Comparison of ENCODE assay signal across 7 cellular contexts in the genomic region with DNA sequence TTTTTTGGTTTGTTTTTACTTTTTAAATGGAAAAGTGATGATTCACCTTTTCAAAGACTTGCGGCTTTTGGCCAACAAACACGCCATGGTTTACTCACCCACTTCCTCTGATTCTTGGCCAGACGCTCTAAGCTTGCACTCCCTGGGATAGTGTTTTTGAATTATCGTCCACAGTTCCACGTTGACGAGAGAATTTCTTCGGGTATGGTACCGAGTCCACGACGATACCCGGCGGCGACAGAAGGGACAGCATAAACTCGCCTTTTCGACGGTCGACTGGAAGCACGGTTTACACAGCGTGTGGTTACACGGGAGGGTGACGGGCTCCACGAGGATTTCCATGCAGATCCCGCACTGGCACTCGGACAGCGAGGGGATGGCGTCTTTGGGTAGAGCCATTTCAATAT. TPM values are rescaled to one million over a fixed set of nuclear protein-coding genes. Genes with fewer than 3 reads are reported as not detected.
DNase-seq lines count a peak whose midpoint lies in the region; ATAC-seq, FAIRE-seq and TF ChIP-seq lines count a peak whose summit lies in the region.

No MANE protein-coding gene starts in this region.

- DNase-seq in GM12892 (ENCODE audit: insufficient read length) (peak; percentile 14), NOMO-1 treated with DMSO at 0.1 percent for 48 hours (lab: John Stamatoyannopoulos, UW; ENCODE audit: unreplicated experiment) (peak; percentile 71), activated T-cell treated with anti-CD3 and anti-CD28 coated beads for 24 hours (ENCODE audit: low read depth) (peak; percentile 52), epithelial cell of proximal tubule (ENCODE audit: low read depth) (no peak), mucosa of gallbladder (ENCODE audit: low spot score) (peak; percentile 30)
- peak; percentile 43 to 46 for DNase-seq in stimulated activated CD8-positive, alpha-beta memory T cell treated with anti-CD3 and anti-CD28 coated beads, Interleukin-7, amount 100 ng/mL, for 4 hours (ENCODE audit: low read depth in 2 of 2)

- H3K4me3 ChIP-seq in epithelial cell of proximal tubule (ENCODE audit: low read depth, low read length), result peak overlapping the region; percentile 80

- peak; percentile 12 for ATAC-seq in HG02973 (IDR thresholded peaks at IDR 0.05; ENCODE audit: unreplicated experiment)

- TF ChIP-seq CTCF in epithelial cell of proximal tubule (conservative IDR thresholded peaks at IDR 0.05; ENCODE audit: low read depth, low read length), result no peak

- no peak for TF ChIP-seq POLR2A in GM12892 (IDR thresholded peaks at IDR 0.05; ENCODE audit: low read depth, low read length)

- FAIRE-seq in GM12892 (lab: Jason Lieb, UNC), result no peak

RNA-seq across cellular contexts. Expression of gene RNF168, which starts 0.8 kb away (rescaled TPM):
- 17.5 TPM for polyA plus RNA-seq in GM12892 (2012; ENCODE audit: missing spikeins)
- total RNA-seq in epithelial cell of proximal tubule, result 14.0 and 17.5 TPM in 2 replicates
- 23.2 TPM for total RNA-seq in mucosa of gallbladder

RNA-seq across cellular contexts. Expression of gene SMCO1, which starts 12.4 kb away (rescaled TPM):
- polyA plus RNA-seq in GM12892 (2012; ENCODE audit: missing spikeins), result not detected
- total RNA-seq in epithelial cell of proximal tubule (not detected in 2 replicates), mucosa of gallbladder (not detected)
